In genomic region chr7:29229056-29229455, GRCh38 we compare ENCODE assay signal across 21 cellular contexts. TPM values are rescaled to one million over a fixed set of nuclear protein-coding genes. Genes with fewer than 3 reads are reported as not detected.
DNase-seq lines count a peak whose midpoint lies in the region; FAIRE-seq lines count a peak whose summit lies in the region.
"Had no signal": no experiment of that assay in that cellular context is flagged by ENCODE, and none has a peak within 500 bp of the region (broad histone marks: within the 10 kb centered on the region; RNA-seq: fewer than 3 reads in every experiment).

No MANE protein-coding gene starts in this region.

- H2AK5ac ChIP-seq in trophoblast cell (ENCODE audit: low read length), result peak overlapping the region; percentile 72

- no CpG with 5 or more reads among the region's 2 CpGs for WGBS in trophoblast cell (ENCODE audit: extremely low coverage, insufficient coverage, insufficient read length)

- peak overlapping the region; percentile 98 for H3K27ac ChIP-seq in trophoblast cell (ENCODE audit: low read depth, low read length)
- no peak overlapping the region for H3K27ac ChIP-seq in CD8-positive, alpha-beta memory T cell (ENCODE audit: low read depth, low read length)
- H3K27ac ChIP-seq: BLaER1 treated with 17β-estradiol and CSF1 and Interleukin-3, amounts not matched to agents 10 nM and 100 nM; PC-9; RWPE1 had no signal

- peaks cover 34% of the 10 kb centered on the region for H3K79me1 ChIP-seq in trophoblast cell (ENCODE audit: low read length)

- no peak overlapping the region for H2AFZ ChIP-seq in trophoblast cell (ENCODE audit: insufficient read depth, low read length, poor library complexity)
- H2AFZ ChIP-seq: PC-9 had no signal

- peak overlapping the region; percentile 98 for H2BK12ac ChIP-seq in trophoblast cell (ENCODE audit: low read length)

- H3K4me1 Mint-ChIP-seq in CD8-positive, alpha-beta memory T cell, result peaks cover 25 to 52% (median 28%) of the 10 kb centered on the region in 3 donors
- H3K4me1 Mint-ChIP-seq: IgD-negative memory B cell had no signal

- FAIRE-seq in HTR-8/SVneo (lab: Jason Lieb, UNC), result no peak
- FAIRE-seq: H1 had no signal

- CTCF ChIA-PET in CD8-positive, alpha-beta memory T cell (lab: Charles Lee), result interaction anchor here (0.8 kb wide), 1 partner anchor 39 kb away, joined by 3 read pairs; no protein-coding TSS in a partner anchor

- H3K9me3 Mint-ChIP-seq in CD8-positive, alpha-beta memory T cell, result no peaks in the 10 kb centered on the region
- H3K9me3 Mint-ChIP-seq: CD8-positive, alpha-beta T cell; IgD-negative memory B cell had no signal

- no peak overlapping the region for H3K23ac ChIP-seq in trophoblast cell (ENCODE audit: low read length)

- no peaks in the 10 kb centered on the region for H3K9me3 ChIP-seq in trophoblast cell (ENCODE audit: insufficient read depth, low read depth, low read length)
- no peaks in the 10 kb centered on the region for H3K9me3 ChIP-seq in CD8-positive, alpha-beta memory T cell (ENCODE audit: low read length)
- H3K9me3 ChIP-seq: BLaER1 treated with 17β-estradiol and CSF1 and Interleukin-3, amounts not matched to agents 10 nM and 100 nM had no signal

- peaks cover 9% of the 10 kb centered on the region for H3K79me2 ChIP-seq in trophoblast cell (ENCODE audit: control insufficient read depth, insufficient read depth, low read length, poor library complexity)

- H3K27ac Mint-ChIP-seq in CD8-positive, alpha-beta memory T cell, result no peak overlapping the region
- H3K27ac Mint-ChIP-seq: CD8-positive, alpha-beta T cell; IgD-negative memory B cell had no signal

- H4K91ac ChIP-seq in trophoblast cell (ENCODE audit: low read depth, low read length), result peak overlapping the region; percentile 92

- H2BK120ac ChIP-seq in trophoblast cell (ENCODE audit: insufficient read depth, low read length, poor library complexity), result peak overlapping the region; percentile 71

- peak overlapping the region; percentile 44 for H4K8ac ChIP-seq in trophoblast cell (ENCODE audit: low read depth, low read length)

- H3K4ac ChIP-seq in trophoblast cell (ENCODE audit: low read depth, low read length), result peak overlapping the region; percentile 87

- H3K36me3 ChIP-seq in trophoblast cell (ENCODE audit: control insufficient read depth in 1 of 2, insufficient read depth in 2 of 2, low read length in 2 of 2), result no peaks in the 10 kb centered on the region
- no peaks in the 10 kb centered on the region for H3K36me3 ChIP-seq in CD8-positive, alpha-beta memory T cell (ENCODE audit: insufficient read depth, low read length)
- H3K36me3 ChIP-seq: BLaER1 treated with 17β-estradiol and CSF1 and Interleukin-3, amounts not matched to agents 10 nM and 100 nM had no signal

- H3K27me3 ChIP-seq in trophoblast cell (ENCODE audit: insufficient read depth, low read length), result no peaks in the 10 kb centered on the region
- H3K27me3 ChIP-seq in CD8-positive, alpha-beta memory T cell (ENCODE audit: insufficient read depth, low read length, poor library complexity, severe bottlenecking), result no peaks in the 10 kb centered on the region
- H3K27me3 ChIP-seq: BLaER1 treated with 17β-estradiol and CSF1 and Interleukin-3, amounts not matched to agents 10 nM and 100 nM had no signal

- no peak overlapping the region for H3K4me3 ChIP-seq in trophoblast cell (ENCODE audit: low read depth, low read length)
- no peak overlapping the region for H3K4me3 ChIP-seq in CD8-positive, alpha-beta memory T cell (ENCODE audit: low read length)
- H3K4me3 ChIP-seq: BLaER1 treated with 17β-estradiol and CSF1 and Interleukin-3, amounts not matched to agents 10 nM and 100 nM; PC-9 had no signal

- no peak overlapping the region for H3K4me2 ChIP-seq in trophoblast cell (ENCODE audit: low read length)
- H3K4me2 ChIP-seq: BLaER1 treated with 17β-estradiol and CSF1 and Interleukin-3, amounts not matched to agents 10 nM and 100 nM; PC-9 had no signal

- H3K27me3 Mint-ChIP-seq in CD8-positive, alpha-beta memory T cell, result no peaks in the 10 kb centered on the region

- H3K4me1 ChIP-seq in trophoblast cell (ENCODE audit: control insufficient read depth in 1 of 2, insufficient read depth in 2 of 2, low read length in 2 of 2), result peaks cover 20 to 29% of the 10 kb centered on the region in 2 experiments
- H3K4me1 ChIP-seq in CD8-positive, alpha-beta memory T cell (ENCODE audit: insufficient read depth, low read length), result no peaks in the 10 kb centered on the region
- H3K4me1 ChIP-seq: BLaER1 treated with 17β-estradiol and CSF1 and Interleukin-3, amounts not matched to agents 10 nM and 100 nM had no signal

- peak overlapping the region; percentile 9 for H4K12ac ChIP-seq in trophoblast cell (ENCODE audit: low read depth, low read length)

- peak overlapping the region; percentile 68 for H2BK5ac ChIP-seq in trophoblast cell (ENCODE audit: low read depth, low read length, poor library complexity)

- peak overlapping the region; percentile 83 for H3K18ac ChIP-seq in trophoblast cell (ENCODE audit: low read length)

- POLR2A ChIA-PET in CD8-positive, alpha-beta memory T cell (lab: Charles Lee), result no interaction called here

- H3K9ac ChIP-seq in trophoblast cell (ENCODE audit: low read length), result no peak overlapping the region
- H3K9ac ChIP-seq: BLaER1 treated with 17β-estradiol and CSF1 and Interleukin-3, amounts not matched to agents 10 nM and 100 nM had no signal

- peak overlapping the region; percentile 87 for H3K14ac ChIP-seq in trophoblast cell (ENCODE audit: low read length)

- H3K4me3 Mint-ChIP-seq in CD8-positive, alpha-beta memory T cell, result no peak overlapping the region
- H3K4me3 Mint-ChIP-seq: CD8-positive, alpha-beta T cell; IgD-negative memory B cell had no signal

- DNase-seq in DMS 273 treated with DMSO at 0.1 percent for 48 hours (lab: John Stamatoyannopoulos, UW) (peak; percentile 87), NCI-H2171 treated with DMSO at 0.1 percent for 48 hours (lab: John Stamatoyannopoulos, UW) (peak; percentile 86), cerebellum (ENCODE audit: low spot score) (peak; percentile 81), trophoblast cell (no peak), HTR-8/SVneo (ENCODE audit: insufficient read length, low spot score) (no peak), NCI-H2081 (lab: John Stamatoyannopoulos, UW) (no peak)
- DNase-seq in CD8-positive, alpha-beta memory T cell, result no peak
- DNase-seq: CD8-positive, alpha-beta T cell; DMS79; MM.1S; NCI-H1105; NCI-H2107; NCI-H446; NCI-H82; PC-9; T-helper 1 cell had no signal

- H3K36me3 Mint-ChIP-seq in CD8-positive, alpha-beta memory T cell, result peaks cover 0 to 4% (median 3%) of the 10 kb centered on the region in 3 donors
- H3K36me3 Mint-ChIP-seq: CD8-positive, alpha-beta T cell; IgD-negative memory B cell had no signal

RNA-seq across cellular contexts. Expression of gene CHN2, which starts 34.5 kb away (rescaled TPM):
- 36.4 TPM for total RNA-seq in cerebellum
- polyA plus RNA-seq in trophoblast cell (2013), result 39.1 and 39.9 TPM in 2 replicates
- 1 to 10 TPM; 4.1 to 5.3 TPM for total RNA-seq in CD8-positive, alpha-beta memory T cell
- polyA plus RNA-seq in CD8-positive, alpha-beta memory T cell, result 30.4 TPM
- total RNA-seq: LHCN-M2, PC-9 had no signal

Comparison
In these comparisons a context has a peak if more than half of its experiments do, and no peak if none do; other contexts are left out.
1. DNase-seq: peak in DMS 273 treated with DMSO at 0.1 percent for 48 hours (single experiment), NCI-H2171 treated with DMSO at 0.1 percent for 48 hours (single experiment) and cerebellum (single experiment); none in trophoblast cell (0 of 2), CD8-positive, alpha-beta memory T cell (0 of 5), HTR-8/SVneo (single experiment) and NCI-H2081 (0 of 2).